19 cellular contexts compared by ENCODE assay signal in the genomic region with DNA sequence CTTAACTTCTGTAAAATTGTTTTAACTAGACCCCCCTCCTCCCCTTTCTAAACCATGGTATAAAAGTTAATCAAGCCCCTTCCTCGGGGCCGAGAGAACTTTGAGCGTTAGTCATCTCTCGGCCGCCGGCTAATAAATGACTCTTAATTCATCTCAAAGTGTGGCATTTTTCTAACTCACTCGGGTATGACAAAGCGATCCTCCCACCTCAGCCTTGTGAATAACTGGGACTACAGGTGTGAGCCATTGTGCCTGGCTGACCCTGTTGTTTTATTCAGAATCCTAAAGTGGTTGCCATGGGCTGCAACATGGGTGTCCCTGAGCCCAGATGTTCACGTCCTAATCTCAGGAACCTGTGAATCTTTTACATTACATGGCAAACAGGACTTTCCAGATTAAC.
"Had no signal": no experiment of that assay in that cellular context is flagged by ENCODE, and none has a peak within 500 bp of the region (broad histone marks: within the 10 kb centered on the region; RNA-seq: fewer than 3 reads in every experiment).

No MANE protein-coding gene starts in this region.

- H3K79me2 ChIP-seq: hepatocyte had no signal

- H3K4me1 ChIP-seq: gastroesophageal sphincter, right atrium auricular region, sigmoid colon had no signal

- ATAC-seq: gastroesophageal sphincter; left colon; naive thymus-derived CD8-positive, alpha-beta T cell; stimulated activated naive CD8-positive, alpha-beta T cell treated with anti-CD3 and anti-CD28 coated beads, Interleukin-15, amount 100 ng/mL, for 72 hours had no signal

- H2AFZ ChIP-seq: hepatocyte had no signal

- DNase-seq: cortex of kidney; dorsolateral prefrontal cortex; effector memory CD4-positive, alpha-beta T cell; esophagus squamous epithelium; foreskin fibroblast; kidney; left colon; naive thymus-derived CD8-positive, alpha-beta T cell; posterior cingulate gyrus; sigmoid colon; stimulated activated CD4-positive, alpha-beta T cell treated with anti-CD3 and anti-CD28 coated beads, Interleukin-2, amount 100 ng/mL, for 24 hours; stimulated activated CD4-positive, alpha-beta T cell treated with anti-CD3 and anti-CD28 coated beads, Interleukin-4, amount 100 ng/mL, for 4 hours; stimulated activated naive B cell treated with anti-CD40 and anti-IgM and Interleukin-4, amounts not matched to agents 10 μg/mL and 1 μg/mL and 100 μg/mL, for 72 hours; stimulated activated naive CD8-positive, alpha-beta T cell treated with anti-CD3 and anti-CD28 coated beads, Interleukin-15, amount 100 ng/mL, for 72 hours had no signal

- H3K4me2 ChIP-seq: hepatocyte had no signal

- H3K27me3 ChIP-seq: dorsolateral prefrontal cortex, esophagus squamous epithelium, gastroesophageal sphincter, hepatocyte, right atrium auricular region, sigmoid colon had no signal

- H3K27ac ChIP-seq: dorsolateral prefrontal cortex, esophagus squamous epithelium, gastroesophageal sphincter, hepatocyte, right atrium auricular region, sigmoid colon, skin epidermis, thoracic aorta had no signal

- H3K36me3 ChIP-seq: esophagus squamous epithelium, gastroesophageal sphincter, right atrium auricular region, sigmoid colon, thoracic aorta had no signal

- H3K9me3 ChIP-seq: esophagus squamous epithelium, gastroesophageal sphincter, right atrium auricular region, sigmoid colon, thoracic aorta had no signal

- H3K4me3 ChIP-seq: dorsolateral prefrontal cortex, esophagus squamous epithelium, gastroesophageal sphincter, hepatocyte, right atrium auricular region, sigmoid colon, skin epidermis, thoracic aorta had no signal
